Comparison of ENCODE assay signal across 30 cellular contexts in the genomic region with DNA sequence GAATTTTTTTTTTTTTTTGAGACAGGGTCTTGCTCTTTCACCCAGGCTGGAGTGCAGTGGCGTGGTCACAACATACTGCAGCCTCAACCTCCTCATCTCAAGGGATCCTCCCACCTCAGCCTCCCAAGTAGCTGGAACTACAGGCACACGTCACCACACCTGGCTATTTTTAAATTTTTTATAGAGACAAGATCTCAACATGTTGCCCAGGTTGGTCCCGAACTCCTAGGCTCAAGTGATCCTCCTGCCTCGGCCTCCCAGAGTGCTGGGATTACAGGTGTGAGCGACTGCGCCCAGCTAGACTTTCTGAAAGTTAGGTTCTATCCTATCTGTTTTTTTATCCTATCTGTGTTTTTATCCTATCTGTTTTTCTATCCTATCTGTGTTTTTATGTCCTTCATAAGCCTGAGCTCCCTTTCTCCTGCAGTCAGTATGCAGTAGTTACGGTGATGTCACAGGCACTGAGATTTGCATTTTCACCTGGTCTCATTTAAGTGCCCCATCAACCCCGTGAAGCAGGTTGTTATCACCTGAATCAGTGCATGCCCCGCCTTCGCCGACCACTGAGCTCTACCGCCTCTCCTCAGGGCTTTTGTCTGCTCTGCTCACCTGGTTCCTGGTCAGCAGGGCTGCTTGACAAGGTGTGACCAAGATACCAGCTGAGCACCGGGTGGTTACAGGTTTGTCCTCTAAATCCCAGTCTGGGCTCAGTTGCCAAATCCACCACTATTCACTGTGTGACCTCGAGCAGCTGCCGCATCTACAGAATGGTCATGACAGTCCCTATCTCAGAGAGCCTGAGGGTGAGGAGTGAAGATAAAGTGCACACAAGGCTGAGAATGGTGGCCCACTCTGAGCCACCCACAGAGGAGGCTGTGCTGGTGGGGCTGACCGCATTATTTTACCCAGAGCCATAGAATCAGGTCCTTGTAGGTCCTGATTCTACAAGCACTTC. TPM values are rescaled to one million over a fixed set of nuclear protein-coding genes. Genes with fewer than 3 reads are reported as not detected.
"Had no signal": no experiment of that assay in that cellular context is flagged by ENCODE, and none has a peak within 500 bp of the region (broad histone marks: within the 10 kb centered on the region; RNA-seq: fewer than 3 reads in every experiment).

No MANE protein-coding gene starts in this region.

- H3K27ac ChIP-seq: colonic mucosa, dorsolateral prefrontal cortex, esophagus muscularis mucosa, gastroesophageal sphincter, heart right ventricle, left lung, neural progenitor cell, sigmoid colon, stomach, suprapubic skin, transverse colon, vagina had no signal

- FAIRE-seq: bronchial epithelial cell had no signal

- H3K4me1 ChIP-seq: colonic mucosa, esophagus muscularis mucosa, gastroesophageal sphincter, heart right ventricle, left lung, sigmoid colon, stomach, suprapubic skin, transverse colon, vagina had no signal

- H3K4me1 Mint-ChIP-seq: activated naive CD4-positive, alpha-beta T cell treated with anti-CD3 and anti-CD28 coated beads, Interleukin-2, amount 10 ng/mL, durations not matched to agents 7 days and 5 days; mesothelial cell of epicardium; naive thymus-derived CD8-positive, alpha-beta T cell had no signal

- H3K27ac Mint-ChIP-seq: activated CD4-positive, alpha-beta memory T cell treated with anti-CD3 and anti-CD28 coated beads for 36 hours; activated naive CD4-positive, alpha-beta T cell treated with anti-CD3 and anti-CD28 coated beads, Interleukin-2, amount 10 ng/mL, durations not matched to agents 7 days and 5 days; effector memory CD8-positive, alpha-beta T cell; mesothelial cell of epicardium; naive thymus-derived CD8-positive, alpha-beta T cell; neural progenitor cell; progenitor cell of endocrine pancreas; stimulated activated memory B cell treated with anti-CD40 and anti-IgM and Interleukin-4, amounts not matched to agents 10 μg/mL and 1 μg/mL and 100 μg/mL, for 72 hours had no signal

- H3K36me3 ChIP-seq: colonic mucosa, esophagus muscularis mucosa, gastroesophageal sphincter, heart right ventricle, left lung, neural progenitor cell, sigmoid colon, stomach, suprapubic skin, transverse colon, vagina had no signal

- H3K4me3 ChIP-seq: colonic mucosa, dorsolateral prefrontal cortex, esophagus muscularis mucosa, gastroesophageal sphincter, heart right ventricle, left lung, lung, neural progenitor cell, sigmoid colon, smooth muscle cell, stomach, suprapubic skin, transverse colon, vagina had no signal

- H3K36me3 Mint-ChIP-seq: activated CD4-positive, alpha-beta memory T cell treated with anti-CD3 and anti-CD28 coated beads for 36 hours; activated naive CD4-positive, alpha-beta T cell treated with anti-CD3 and anti-CD28 coated beads, Interleukin-2, amount 10 ng/mL, durations not matched to agents 7 days and 5 days; mesothelial cell of epicardium; naive thymus-derived CD8-positive, alpha-beta T cell; neural progenitor cell; stimulated activated memory B cell treated with anti-CD40 and anti-IgM and Interleukin-4, amounts not matched to agents 10 μg/mL and 1 μg/mL and 100 μg/mL, for 72 hours had no signal

- H3K9me3 ChIP-seq: colonic mucosa, esophagus muscularis mucosa, gastroesophageal sphincter, heart right ventricle, left lung, sigmoid colon, stomach, suprapubic skin, transverse colon, vagina had no signal

- DNase-seq: activated CD4-positive, alpha-beta memory T cell treated with anti-CD3 and anti-CD28 coated beads for 36 hours; activated CD4-positive, alpha-beta T cell treated with anti-CD3 and anti-CD28 coated beads for 48 hours; activated effector memory CD4-positive, alpha-beta T cell treated with anti-CD3 and anti-CD28 coated beads, Interleukin-2, amount 50 U/mL, for 16 hours; activated naive CD4-positive, alpha-beta T cell treated with anti-CD3 and anti-CD28 coated beads, Interleukin-2, amount 10 ng/mL, durations not matched to agents 7 days and 5 days; activated T-cell treated with anti-CD3 and anti-CD28 coated beads, Interleukin-2, amount 50 U/mL, for 48 hours; amygdala; colonic mucosa; dorsolateral prefrontal cortex; effector memory CD8-positive, alpha-beta T cell; heart right ventricle; left lung; naive thymus-derived CD8-positive, alpha-beta T cell; retina; sigmoid colon; stimulated activated CD4-positive, alpha-beta T cell treated with anti-CD3 and anti-CD28 coated beads, Interleukin-15, amount 100 ng/mL, for 24 hours; stomach; transverse colon had no signal

- H3K9me3 Mint-ChIP-seq: activated CD4-positive, alpha-beta memory T cell treated with anti-CD3 and anti-CD28 coated beads for 36 hours; activated naive CD4-positive, alpha-beta T cell treated with anti-CD3 and anti-CD28 coated beads, Interleukin-2, amount 10 ng/mL, durations not matched to agents 7 days and 5 days; effector memory CD8-positive, alpha-beta T cell; mesothelial cell of epicardium; naive thymus-derived CD8-positive, alpha-beta T cell; neural progenitor cell; stimulated activated memory B cell treated with anti-CD40 and anti-IgM and Interleukin-4, amounts not matched to agents 10 μg/mL and 1 μg/mL and 100 μg/mL, for 72 hours had no signal

- H3K27me3 ChIP-seq: colonic mucosa, neural progenitor cell, vagina had no signal

- H3K4me3 Mint-ChIP-seq: activated CD4-positive, alpha-beta memory T cell treated with anti-CD3 and anti-CD28 coated beads for 36 hours; activated naive CD4-positive, alpha-beta T cell treated with anti-CD3 and anti-CD28 coated beads, Interleukin-2, amount 10 ng/mL, durations not matched to agents 7 days and 5 days; effector memory CD8-positive, alpha-beta T cell; mesothelial cell of epicardium; naive thymus-derived CD8-positive, alpha-beta T cell; neural progenitor cell; stimulated activated memory B cell treated with anti-CD40 and anti-IgM and Interleukin-4, amounts not matched to agents 10 μg/mL and 1 μg/mL and 100 μg/mL, for 72 hours had no signal

- ATAC-seq: effector memory CD8-positive, alpha-beta T cell; gastroesophageal sphincter; heart right ventricle; left lung; naive thymus-derived CD8-positive, alpha-beta T cell; stimulated activated memory B cell treated with anti-CD40 and anti-IgM and Interleukin-4, amounts not matched to agents 10 μg/mL and 1 μg/mL and 100 μg/mL, for 72 hours had no signal

RNA-seq across cellular contexts. Expression of gene SYNDIG1L, which starts 33.1 kb away (rescaled TPM):
- total RNA-seq: activated CD4-positive, alpha-beta memory T cell treated with anti-CD3 and anti-CD28 coated beads for 36 hours; kidney epithelial cell; osteoblast; smooth muscle cell; stomach; vagina had no signal
- polyA plus RNA-seq: smooth muscle cell, stomach had no signal

RNA-seq across cellular contexts. Expression of gene VRTN, which starts 44.6 kb away (rescaled TPM):
- total RNA-seq: activated CD4-positive, alpha-beta memory T cell treated with anti-CD3 and anti-CD28 coated beads for 36 hours; bronchial epithelial cell; dorsolateral prefrontal cortex; esophagus muscularis mucosa; gastroesophageal sphincter; heart right ventricle; kidney epithelial cell; left lung; mesothelial cell of epicardium; naive thymus-derived CD8-positive, alpha-beta T cell; osteoblast; sigmoid colon; smooth muscle cell; stomach; transverse colon; vagina had no signal
- polyA plus RNA-seq: heart right ventricle; lung; naive thymus-derived CD8-positive, alpha-beta T cell; smooth muscle cell; stomach had no signal
